Comparison of ENCODE assay signal across 9 cellular contexts in genomic region chr20:45336530-45337366, GRCh38. TPM values are rescaled to one million over a fixed set of nuclear protein-coding genes. Genes with fewer than 3 reads are reported as not detected.
A peak's percentile ranks its signal among the peaks of the same experiment; 100 is the strongest.
DNase-seq lines count a peak whose midpoint lies in the region; ATAC-seq, FAIRE-seq and TF ChIP-seq lines count a peak whose summit lies in the region.
"Had no signal": no experiment of that assay in that cellular context is flagged by ENCODE, and none has a peak within 500 bp of the region (broad histone marks: within the 10 kb centered on the region; RNA-seq: fewer than 3 reads in every experiment).

No MANE protein-coding gene starts in this region.

- no peaks in the 10 kb centered on the region for H3K27me3 Mint-ChIP-seq in CD4-positive, CD25-positive, alpha-beta regulatory T cell
- no peaks in the 10 kb centered on the region for H3K27me3 Mint-ChIP-seq in activated T-cell treated with anti-CD3 and anti-CD28 coated beads, Interleukin-2, amount 50 U/mL, for 24 hours

- no peaks in the 10 kb centered on the region for H3K4me1 ChIP-seq in CD4-positive, CD25-positive, alpha-beta regulatory T cell (ENCODE audit: control insufficient read depth, insufficient read depth, low read length, poor library complexity, severe bottlenecking)
- H3K4me1 ChIP-seq in pancreas, result peaks cover 54 to 57% (median 55%) of the 10 kb centered on the region in 3 donors

- H3K27ac Mint-ChIP-seq in CD4-positive, CD25-positive, alpha-beta regulatory T cell, result peak overlapping the region in 2 of 3 donors; percentile 73 to 78
- no peak overlapping the region for H3K27ac Mint-ChIP-seq in activated T-cell treated with anti-CD3 and anti-CD28 coated beads, Interleukin-2, amount 50 U/mL, for 24 hours

- 35 to 42% methylated on average over 11 of the region's 11 CpGs for WGBS in pancreas, 2 donors

- peaks cover 0 to 7% (median under 1%) of the 10 kb centered on the region in 4 donors for H3K4me1 Mint-ChIP-seq in CD4-positive, CD25-positive, alpha-beta regulatory T cell
- H3K4me1 Mint-ChIP-seq in activated T-cell treated with anti-CD3 and anti-CD28 coated beads, Interleukin-2, amount 50 U/mL, for 24 hours (ENCODE audit: low read depth), result peaks cover 1% of the 10 kb centered on the region

- intact Hi-C loops in pancreas (cut with DNase I), result no loop called here

- no peak for ATAC-seq in CD4-positive, CD25-positive, alpha-beta regulatory T cell (ENCODE audit: low read depth in 2 of 2)
- peak; percentile 2 to 36 (median 13) for ATAC-seq in pancreas
- ATAC-seq in HG03175 (IDR thresholded peaks at IDR 0.05; ENCODE audit: unreplicated experiment), result no peak

- no peak overlapping the region for H3K27ac ChIP-seq in CD4-positive, CD25-positive, alpha-beta regulatory T cell (ENCODE audit: insufficient read depth, low read length, poor library complexity, severe bottlenecking)
- H3K27ac ChIP-seq in pancreas, result peak overlapping the region; percentile 87 to 98 (median 94)
- H3K27ac ChIP-seq: parathyroid adenoma had no signal

- no peaks in the 10 kb centered on the region for H3K9me3 Mint-ChIP-seq in CD4-positive, CD25-positive, alpha-beta regulatory T cell
- H3K9me3 Mint-ChIP-seq in activated T-cell treated with anti-CD3 and anti-CD28 coated beads, Interleukin-2, amount 50 U/mL, for 24 hours, result no peaks in the 10 kb centered on the region

- H3K27me3 ChIP-seq in CD4-positive, CD25-positive, alpha-beta regulatory T cell (ENCODE audit: control insufficient read depth, insufficient read depth, low read length), result no peaks in the 10 kb centered on the region
- H3K27me3 ChIP-seq in pancreas, result no peaks in the 10 kb centered on the region

- FAIRE-seq in pancreas (lab: Jason Lieb, UNC), result no peak
- FAIRE-seq in D721Med (lab: Jason Lieb, UNC), result no peak

- TF ChIP-seq CTCF in fibroblast of villous mesenchyme (IDR thresholded peaks at IDR 0.05; ENCODE audit: insufficient read depth, low read depth, low read length), result no peak
- no peak for TF ChIP-seq CTCF in pancreas (IDR thresholded peaks at IDR 0.05)
- no peak for TF ChIP-seq CTCF in D721Med (IDR thresholded peaks at IDR 0.05; ENCODE audit: insufficient read depth, missing control alignments)

- no peaks in the 10 kb centered on the region for H3K36me3 Mint-ChIP-seq in CD4-positive, CD25-positive, alpha-beta regulatory T cell
- peaks cover 74% of the 10 kb centered on the region for H3K36me3 Mint-ChIP-seq in activated T-cell treated with anti-CD3 and anti-CD28 coated beads, Interleukin-2, amount 50 U/mL, for 24 hours (ENCODE audit: low read depth)

- no peaks in the 10 kb centered on the region for H3K9me3 ChIP-seq in CD4-positive, CD25-positive, alpha-beta regulatory T cell (ENCODE audit: control insufficient read depth in 2 of 2, low read length in 2 of 2)
- H3K9me3 ChIP-seq in pancreas, result no peaks in the 10 kb centered on the region

- H3K36me3 ChIP-seq in CD4-positive, CD25-positive, alpha-beta regulatory T cell (ENCODE audit: control insufficient read depth, insufficient read depth, low read length), result peaks cover 2% of the 10 kb centered on the region
- H3K36me3 ChIP-seq in pancreas, result peaks cover 0 to 37% (median 5%) of the 10 kb centered on the region in 3 donors

- H3K4me3 ChIP-seq in CD4-positive, CD25-positive, alpha-beta regulatory T cell (ENCODE audit: low read depth, low read length), result no peak overlapping the region
- H3K4me3 ChIP-seq in fibroblast of villous mesenchyme (ENCODE audit: low read depth, low read length) (no peak overlapping the region), pancreas (peak overlapping the region in 2 of 4 donors; percentile 11 to 13)

- H3K4me3 Mint-ChIP-seq in CD4-positive, CD25-positive, alpha-beta regulatory T cell, result peak overlapping the region in 1 of 4 donors; percentile 34
- H3K4me3 Mint-ChIP-seq in activated T-cell treated with anti-CD3 and anti-CD28 coated beads, Interleukin-2, amount 50 U/mL, for 24 hours, result no peak overlapping the region

- no peak for DNase-seq in CD4-positive, CD25-positive, alpha-beta regulatory T cell
- DNase-seq in SW480 (ENCODE audit: low spot score), result peak; percentile 41
- DNase-seq in fibroblast of villous mesenchyme (ENCODE audit: low read depth), result peak; percentile 82
- DNase-seq in pancreas, result no peak
- DNase-seq in D721Med (ENCODE audit: insufficient read length, low spot score), result no peak
- DNase-seq in HuH-7.5 (ENCODE audit: low spot score), result no peak
- no peak for DNase-seq in activated T-cell treated with anti-CD3 and anti-CD28 coated beads, Interleukin-2, amount 50 U/mL, for 24 hours

RNA-seq across cellular contexts. Expression of gene SDC4, which starts 11.5 kb away (rescaled TPM):
- 8.2 TPM for total RNA-seq in CD4-positive, CD25-positive, alpha-beta regulatory T cell
- 1 to 10 TPM; 2.2 to 6.3 (median 3.7) TPM for polyA plus RNA-seq in CD4-positive, CD25-positive, alpha-beta regulatory T cell
- total RNA-seq in fibroblast of villous mesenchyme (129 and 178 TPM in 2 replicates), pancreas (100 to 1,000 TPM in 2 of 6 donors, 10 to 100 TPM in 4; 50.9 to 208 (median 56.0) TPM)
- polyA plus RNA-seq in pancreas, result 10 to 100 TPM; 48.2 to 54.8 TPM

RNA-seq across cellular contexts. Expression of gene SYS1, which starts 26.2 kb away (rescaled TPM):
- 94.2 TPM for total RNA-seq in CD4-positive, CD25-positive, alpha-beta regulatory T cell
- 10 to 100 TPM; 38.4 to 54.3 (median 42.0) TPM for polyA plus RNA-seq in CD4-positive, CD25-positive, alpha-beta regulatory T cell
- total RNA-seq in fibroblast of villous mesenchyme (19.0 and 25.9 TPM in 2 replicates), pancreas (10 to 100 TPM; 11.1 to 19.0 (median 16.5) TPM)
- polyA plus RNA-seq in pancreas, result 10 to 100 TPM in 1 of 2 donors, 1 to 10 TPM in 1; 9.6 to 13.7 TPM

RNA-seq across cellular contexts. Expression of gene MATN4, which starts 28.6 kb away (rescaled TPM):
- not detected for total RNA-seq in CD4-positive, CD25-positive, alpha-beta regulatory T cell
- polyA plus RNA-seq in CD4-positive, CD25-positive, alpha-beta regulatory T cell, result under 1 TPM in 1 of 4 donors, not detected in 3; 0.10 TPM
- total RNA-seq in fibroblast of villous mesenchyme, result not detected in 2 replicates
- total RNA-seq in pancreas, result 1 to 10 TPM in 5 of 6 donors, under 1 TPM in 1; 0.89 to 6.4 (median 2.3) TPM
- polyA plus RNA-seq in pancreas, result 1 to 10 TPM; 1.5 to 3.1 TPM

RNA-seq across cellular contexts. Expression of gene RBPJL, which starts 30.1 kb away (rescaled TPM):
- total RNA-seq in CD4-positive, CD25-positive, alpha-beta regulatory T cell, result not detected
- polyA plus RNA-seq in CD4-positive, CD25-positive, alpha-beta regulatory T cell, result not detected
- not detected in 2 replicates for total RNA-seq in fibroblast of villous mesenchyme
- total RNA-seq in pancreas, result 100 to 1,000 TPM; 169 to 591 (median 427) TPM
- 1,000 to 10,000 TPM; 1,163 to 1,575 TPM for polyA plus RNA-seq in pancreas

RNA-seq across cellular contexts. Expression of gene TP53TG5, which starts 41.4 kb away (rescaled TPM):
- total RNA-seq in CD4-positive, CD25-positive, alpha-beta regulatory T cell, result not detected
- under 1 TPM; 0.18 to 0.56 (median 0.23) TPM for polyA plus RNA-seq in CD4-positive, CD25-positive, alpha-beta regulatory T cell
- total RNA-seq in fibroblast of villous mesenchyme, result not detected in 2 replicates
- under 1 TPM in 1 of 6 donors, not detected in 5; 0.44 TPM for total RNA-seq in pancreas
- not detected for polyA plus RNA-seq in pancreas

Comparison
In these comparisons a context has a peak if more than half of its experiments do, and no peak if none do; other contexts are left out.
1. ATAC-seq: peak in pancreas (4 of 4); none in CD4-positive, CD25-positive, alpha-beta regulatory T cell (0 of 2) and HG03175 (single experiment).
2. DNase-seq: peak in SW480 (single experiment) and fibroblast of villous mesenchyme (single experiment); none in CD4-positive, CD25-positive, alpha-beta regulatory T cell (0 of 3), pancreas (0 of 6), D721Med (single experiment), HuH-7.5 (single experiment) and activated T-cell treated with anti-CD3 and anti-CD28 coated beads, Interleukin-2, amount 50 U/mL, for 24 hours (single experiment).